Comparison of ENCODE assay signal across 8 cellular contexts in the genomic region with DNA sequence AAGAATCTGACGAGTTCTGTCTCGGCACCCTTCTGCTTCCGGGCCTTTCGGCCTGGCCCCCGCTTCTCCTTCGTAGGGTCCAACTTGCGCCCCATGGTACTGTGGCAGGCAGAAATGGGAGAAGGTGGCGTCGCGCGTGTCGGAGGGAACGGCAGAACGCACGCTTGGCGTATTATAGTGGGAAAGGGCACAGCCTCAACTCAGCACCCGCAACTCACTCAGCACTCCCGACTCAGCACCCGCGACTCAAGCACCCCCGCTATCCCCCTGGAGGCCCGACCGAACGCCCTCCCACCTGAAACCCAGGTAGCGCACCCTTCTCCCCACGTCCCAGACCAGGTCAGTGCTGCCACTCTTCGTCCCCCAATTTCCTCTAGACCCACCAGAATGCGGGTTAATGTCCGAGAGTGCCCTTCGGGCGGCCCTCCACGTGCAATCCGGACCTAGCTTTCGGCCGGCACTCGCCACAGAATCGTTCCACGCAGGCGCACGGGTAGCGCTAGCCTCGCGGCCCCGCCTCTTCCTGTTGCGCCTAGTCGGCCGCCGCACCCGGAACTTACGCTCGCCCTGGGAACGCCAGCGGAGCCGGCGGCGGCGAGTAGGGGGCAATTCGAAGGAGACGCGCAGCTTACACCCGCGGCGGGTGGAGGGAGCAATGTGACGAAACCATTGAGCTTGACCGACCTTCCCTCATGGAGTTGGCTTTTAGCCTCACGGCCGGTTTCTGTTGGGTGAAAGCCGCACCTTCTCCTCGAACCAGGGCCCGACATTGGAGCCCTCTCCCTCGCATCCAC. TPM values are rescaled to one million over a fixed set of nuclear protein-coding genes. Genes with fewer than 3 reads are reported as not detected.
DNase-seq lines count a peak whose midpoint lies in the region; ATAC-seq and TF ChIP-seq lines count a peak whose summit lies in the region.

TSS of gene NOP2 (minus strand) at position 468 of the 794 bp plus-strand sequence. CDS start at position 95, 373 bp downstream.

- TF ChIP-seq POLR2A in Raji (IDR thresholded peaks at IDR 0.05; ENCODE audit: insufficient read depth, low read depth, low read length) = peak; percentile 99

- peaks cover 96% of the 10 kb centered on the region for H3K36me3 Mint-ChIP-seq in activated T-helper 17 cell treated with anti-CD3 and anti-CD28 coated beads, Interleukin-2, amount 50 U/mL, for 72 hours (ENCODE audit: low read depth)
- peaks cover 46% of the 10 kb centered on the region for H3K36me3 Mint-ChIP-seq in natural killer cell treated with Interleukin-12 subunit alpha and Interleukin-12 subunit beta and Interleukin-15 and Interleukin-18, amount 100 ng/mL, for 72 hours

- H3K79me2 ChIP-seq in GM23248 (ENCODE audit: insufficient read depth) (peaks cover 61% of the 10 kb centered on the region), Loucy (ENCODE audit: insufficient read depth, low read length) (peaks cover 37% of the 10 kb centered on the region)

- peaks cover 21% of the 10 kb centered on the region for H3K4me1 Mint-ChIP-seq in activated T-helper 17 cell treated with anti-CD3 and anti-CD28 coated beads, Interleukin-2, amount 50 U/mL, for 72 hours
- peaks cover 47 to 49% of the 10 kb centered on the region in 2 donors for H3K4me1 Mint-ChIP-seq in natural killer cell treated with Interleukin-12 subunit alpha and Interleukin-12 subunit beta and Interleukin-15 and Interleukin-18, amount 100 ng/mL, for 72 hours (ENCODE audit: low read depth in 2 of 2)

- no peak for TF ChIP-seq CTCF in Loucy (conservative IDR thresholded peaks at IDR 0.05; ENCODE audit: low read length)

- DNase-seq in DMS79 treated with DMSO at 0.1 percent for 48 hours (lab: John Stamatoyannopoulos, UW) (peak; percentile 88), GM23248 (peak; percentile 98), fibroblast of peridontal ligament (ENCODE audit: extremely low read depth) (peak; percentile 81)
- DNase-seq in natural killer cell treated with Interleukin-12 subunit alpha and Interleukin-12 subunit beta and Interleukin-15 and Interleukin-18, amount 100 ng/mL, for 72 hours (ENCODE audit: low spot score) = peak; percentile 93
- peak; percentile 91 for DNase-seq in stimulated activated naive CD4-positive, alpha-beta T cell treated with Interleukin-2 at 50 U/mL for 16 hours (lab: John Stamatoyannopoulos, UW)

- H2AFZ ChIP-seq in GM23248 = peak within 1 kb of the TSS; percentile 73
- peak within 1 kb of the TSS; percentile 85 for H2AFZ ChIP-seq in Loucy (ENCODE audit: low read length)

- peaks cover 16% of the 10 kb centered on the region for H3K4me1 ChIP-seq in GM23248 (ENCODE audit: insufficient read depth)
- H3K4me1 ChIP-seq in Loucy (ENCODE audit: insufficient read depth, low read length, poor library complexity, severe bottlenecking) = peaks cover 8% of the 10 kb centered on the region

- in situ Hi-C loops in GM23248 (cut with MboI) = no loop called here

- H3K9me3 ChIP-seq in GM23248 (ENCODE audit: low read depth) = no peaks in the 10 kb centered on the region
- H3K9me3 ChIP-seq in Loucy (ENCODE audit: insufficient read depth, low read depth, low read length) = no peaks in the 10 kb centered on the region

- H3K4me2 ChIP-seq in GM23248 (ENCODE audit: unreplicated experiment) (peak within 1 kb of the TSS; percentile 94), Loucy (ENCODE audit: low read depth, low read length, poor library complexity, severe bottlenecking) (peak within 1 kb of the TSS; percentile 94)

- no peaks in the 10 kb centered on the region for H3K9me3 Mint-ChIP-seq in activated T-helper 17 cell treated with anti-CD3 and anti-CD28 coated beads, Interleukin-2, amount 50 U/mL, for 72 hours
- H3K9me3 Mint-ChIP-seq in natural killer cell treated with Interleukin-12 subunit alpha and Interleukin-12 subunit beta and Interleukin-15 and Interleukin-18, amount 100 ng/mL, for 72 hours = no peaks in the 10 kb centered on the region

- 1% methylated on average over 70 to 71 of the region's 71 CpGs for WGBS in GM23248 (ENCODE audit: low coverage in 1 of 2, low lambda C conversion rate in 2 of 2, missing lambda C conversion rate in 2 of 2), 2 experiments

- H3K27ac Mint-ChIP-seq in activated T-helper 17 cell treated with anti-CD3 and anti-CD28 coated beads, Interleukin-2, amount 50 U/mL, for 72 hours = peak within 1 kb of the TSS; percentile 97
- H3K27ac Mint-ChIP-seq in natural killer cell treated with Interleukin-12 subunit alpha and Interleukin-12 subunit beta and Interleukin-15 and Interleukin-18, amount 100 ng/mL, for 72 hours = peak within 1 kb of the TSS; percentile 88 to 94

- H4K20me1 ChIP-seq in GM23248 (ENCODE audit: insufficient read depth) (no peaks in the 10 kb centered on the region), Loucy (ENCODE audit: insufficient read depth, low read length, poor library complexity, severe bottlenecking) (peaks cover 6% of the 10 kb centered on the region)

- ATAC-seq in activated T-helper 17 cell treated with anti-CD3 and anti-CD28 coated beads, Interleukin-2, amount 50 U/mL, for 72 hours (replicated peaks) = peak; percentile 96
- peak; percentile 95 to 97 for ATAC-seq in natural killer cell treated with Interleukin-12 subunit alpha and Interleukin-12 subunit beta and Interleukin-15 and Interleukin-18, amount 100 ng/mL, for 72 hours

- H3K9ac ChIP-seq in GM23248 = peak within 1 kb of the TSS; percentile 88
- H3K9ac ChIP-seq in Loucy (ENCODE audit: low read depth, low read length, poor library complexity, severe bottlenecking) = peak within 1 kb of the TSS; percentile 74

- H3K27me3 ChIP-seq in GM23248 (replicated peaks; ENCODE audit: insufficient read depth) (no peaks in the 10 kb centered on the region), Loucy (ENCODE audit: insufficient read depth, low read length, poor library complexity, severe bottlenecking) (no peaks in the 10 kb centered on the region)

- H3K36me3 ChIP-seq in GM23248 (ENCODE audit: low read depth) = peaks cover 40% of the 10 kb centered on the region
- peaks cover 51% of the 10 kb centered on the region; the same call in 1 of the 2 replicates for H3K36me3 ChIP-seq in Loucy (ENCODE audit: insufficient read depth, low read length)

- H3K9me2 ChIP-seq in GM23248 (ENCODE audit: insufficient read depth) = no peaks in the 10 kb centered on the region
- H3K9me2 ChIP-seq in Loucy (replicated peaks; ENCODE audit: low read depth, low read length) = no peaks in the 10 kb centered on the region

- H3K27ac ChIP-seq in GM23248 = peak within 1 kb of the TSS; percentile 89

- H3F3A ChIP-seq in GM23248 (ENCODE audit: insufficient read depth) = peaks cover 44% of the 10 kb centered on the region
- peaks cover 16% of the 10 kb centered on the region; the same call in 1 of the 2 replicates for H3F3A ChIP-seq in Loucy (ENCODE audit: low read depth)

- peak within 1 kb of the TSS; percentile 94 for H3K4me3 Mint-ChIP-seq in activated T-helper 17 cell treated with anti-CD3 and anti-CD28 coated beads, Interleukin-2, amount 50 U/mL, for 72 hours
- peak within 1 kb of the TSS; percentile 98 for H3K4me3 Mint-ChIP-seq in natural killer cell treated with Interleukin-12 subunit alpha and Interleukin-12 subunit beta and Interleukin-15 and Interleukin-18, amount 100 ng/mL, for 72 hours

- no peaks in the 10 kb centered on the region for H3K27me3 Mint-ChIP-seq in activated T-helper 17 cell treated with anti-CD3 and anti-CD28 coated beads, Interleukin-2, amount 50 U/mL, for 72 hours
- no peaks in the 10 kb centered on the region for H3K27me3 Mint-ChIP-seq in natural killer cell treated with Interleukin-12 subunit alpha and Interleukin-12 subunit beta and Interleukin-15 and Interleukin-18, amount 100 ng/mL, for 72 hours

- H3K4me3 ChIP-seq in GM23248 (peak within 1 kb of the TSS; percentile 93), Loucy (ENCODE audit: low read length, poor library complexity, severe bottlenecking) (peak within 1 kb of the TSS; percentile 82)

RNA-seq across cellular contexts. Expression of gene NOP2, which starts in this region (rescaled TPM):
- 44.3 TPM in 2 replicates for total RNA-seq in GM23248 (2014; rRNA removed; shearing (Covaris generic))
- polyA plus RNA-seq in GM23248 (2016; fragmentation: Nextera tagmentation; extraction: Ambion mirVana) = 27.0 and 31.8 TPM in 2 replicates
- total RNA-seq in activated T-helper 17 cell treated with anti-CD3 and anti-CD28 coated beads, Interleukin-2, amount 50 U/mL, for 72 hours = 100 to 1,000 TPM in 1 of 2 donors, 10 to 100 TPM in 1; 61.6 to 133 TPM
- total RNA-seq in natural killer cell treated with Interleukin-12 subunit alpha and Interleukin-12 subunit beta and Interleukin-15 and Interleukin-18, amount 100 ng/mL, for 72 hours = 100 to 1,000 TPM; 103 to 201 TPM

Comparison
In these comparisons a context has a peak if more than half of its experiments do, and no peak if none do; other contexts are left out.
1. Peak in every context shown above with its lines: DNase-seq, ATAC-seq, H3K4me3 ChIP-seq and H3K27ac ChIP-seq.